8 cellular contexts compared by ENCODE assay signal in the genomic region with DNA sequence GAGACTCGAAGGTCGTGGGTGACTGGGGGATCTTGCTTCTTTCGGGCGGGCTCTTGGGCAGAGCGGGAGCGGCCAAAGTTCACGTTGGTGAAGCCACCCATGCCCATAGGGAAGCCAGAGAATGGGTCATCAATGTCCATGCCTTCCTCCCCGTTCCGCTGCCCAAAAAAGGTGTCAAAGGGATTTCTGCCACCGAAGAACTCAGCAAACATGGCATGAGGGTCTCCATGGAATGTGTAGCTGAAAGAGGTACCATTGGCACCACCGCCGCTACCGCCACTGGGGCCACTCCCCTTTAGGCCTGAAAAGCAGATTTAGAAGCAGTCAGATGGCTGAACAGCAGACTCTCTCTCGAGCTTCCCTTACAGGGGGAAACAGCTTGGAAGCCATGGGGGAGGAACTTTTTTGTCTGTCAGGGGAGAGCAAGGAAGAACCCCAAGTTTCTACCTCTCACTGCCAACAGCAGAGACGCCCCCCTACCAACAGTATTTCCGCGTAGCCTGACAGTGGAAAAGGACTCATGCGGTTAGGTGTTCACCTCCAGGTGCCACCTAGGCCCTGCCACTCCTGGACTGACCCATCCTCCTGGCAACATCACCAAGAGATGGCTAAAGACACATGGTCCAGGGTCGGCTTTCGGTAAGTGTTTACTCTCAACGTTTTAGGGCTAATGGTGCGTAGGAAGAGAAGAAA. TPM values are rescaled to one million over a fixed set of nuclear protein-coding genes. Genes with fewer than 3 reads are reported as not detected.
DNase-seq lines count a peak whose midpoint lies in the region; ATAC-seq and TF ChIP-seq lines count a peak whose summit lies in the region.

No MANE protein-coding gene starts in this region.

- H3K9me3 ChIP-seq in BE2C (no peaks in the 10 kb centered on the region), mucosa of rectum (ENCODE audit: control insufficient read depth in 2 of 2, low read length in 2 of 2) (no peaks in the 10 kb centered on the region)

- no peak for TF ChIP-seq CTCF in BE2C (IDR thresholded peaks at IDR 0.05; ENCODE audit: low read depth, low read length)
- TF ChIP-seq CTCF in KMS-11 (conservative IDR thresholded peaks at IDR 0.05; ENCODE audit: low read depth, low read length), result no peak
- TF ChIP-seq CTCF in cardiac fibroblast (IDR thresholded peaks at IDR 0.05; ENCODE audit: low read depth, low read length), result no peak
- no peak for TF ChIP-seq CTCF in GM13976 (IDR thresholded peaks at IDR 0.05; ENCODE audit: borderline replicate concordance, control extremely low read depth, extremely low read depth, insufficient read depth, missing control alignments)

- peaks cover 23% of the 10 kb centered on the region for H3K79me2 ChIP-seq in KMS-11 (ENCODE audit: insufficient read depth, low read depth)

- ATAC-seq in HG03342 (IDR thresholded peaks at IDR 0.05; ENCODE audit: unreplicated experiment), result no peak

- H3K9ac ChIP-seq in KMS-11, result peak overlapping the region; percentile 77; the same call in 1 of the 2 replicates
- peak overlapping the region; percentile 85 to 100 for H3K9ac ChIP-seq in mucosa of rectum (ENCODE audit: low read depth in 1 of 2, low read length in 2 of 2)

- H3K36me3 ChIP-seq in BE2C, result peaks cover 23% of the 10 kb centered on the region
- H3K36me3 ChIP-seq in KMS-11 (ENCODE audit: insufficient read depth), result peaks cover 10% of the 10 kb centered on the region; the same call in 1 of the 2 replicates
- H3K36me3 ChIP-seq in mucosa of rectum (ENCODE audit: control insufficient read depth in 2 of 2, insufficient read depth in 2 of 2, low read length in 2 of 2), result peaks cover 22 to 31% of the 10 kb centered on the region in 2 donors

- H3K27me3 ChIP-seq in BE2C, result no peaks in the 10 kb centered on the region
- no peaks in the 10 kb centered on the region for H3K27me3 ChIP-seq in KMS-11 (ENCODE audit: insufficient read depth, low read depth)
- H3K27me3 ChIP-seq in mucosa of rectum (ENCODE audit: control insufficient read depth in 2 of 2, insufficient read depth in 2 of 2, low read length in 2 of 2), result no peaks in the 10 kb centered on the region

- H2AFZ ChIP-seq in KMS-11 (ENCODE audit: low read depth), result no peak overlapping the region

- H3K4me2 ChIP-seq in KMS-11, result peak overlapping the region; percentile 79

- in situ Hi-C loops in GM13976 (cut with MboI; ENCODE audit: low sequenced_read_pairs, unreplicated experiment), result no loop called here

- peaks cover 17% of the 10 kb centered on the region; the same call in 1 of the 2 replicates for H4K20me1 ChIP-seq in KMS-11 (ENCODE audit: insufficient read depth)

- peak overlapping the region; percentile 90 for H3K4me3 ChIP-seq in BE2C (ENCODE audit: low read depth, low read length)
- no peak overlapping the region for H3K4me3 ChIP-seq in KMS-11 (IDR thresholded peaks at IDR 0.05; ENCODE audit: insufficient read depth, low read depth, low read length)
- peak overlapping the region; percentile 92 to 95 for H3K4me3 ChIP-seq in cardiac fibroblast (replicated peaks in 1 of 2; ENCODE audit: low read depth in 2 of 2, low read length in 2 of 2)
- peak overlapping the region; percentile 85 to 95 for H3K4me3 ChIP-seq in mucosa of rectum (ENCODE audit: low read length in 2 of 2)

- DNase-seq in BE2C, result no peak
- DNase-seq in cardiac fibroblast (ENCODE audit: low read depth in 2 of 2), result no peak
- no peak for DNase-seq in DMS79 treated with DMSO at 0.1 percent for 48 hours (lab: John Stamatoyannopoulos, UW)
- no peak for DNase-seq in GM13976 (ENCODE audit: low spot score)
- DNase-seq in stimulated activated naive CD4-positive, alpha-beta T cell treated with Interleukin-2 at 50 U/mL for 16 hours (lab: John Stamatoyannopoulos, UW), result no peak

- peak overlapping the region; percentile 21; the same call in 1 of the 2 replicates for H3K27ac ChIP-seq in KMS-11
- peak overlapping the region; percentile 99 to 100 for H3K27ac ChIP-seq in mucosa of rectum (ENCODE audit: low read depth in 2 of 2, low read length in 2 of 2)

- no peaks in the 10 kb centered on the region for H3K4me1 ChIP-seq in BE2C
- peaks cover 22% of the 10 kb centered on the region for H3K4me1 ChIP-seq in KMS-11 (ENCODE audit: low read depth, poor library complexity, severe bottlenecking)
- peaks cover 28 to 31% of the 10 kb centered on the region in 2 donors for H3K4me1 ChIP-seq in mucosa of rectum (ENCODE audit: control insufficient read depth in 2 of 2, insufficient read depth in 2 of 2, low read length in 2 of 2)

RNA-seq across cellular contexts. Expression of a gene that starts 1.3 kb away (rescaled TPM):
- polyA plus RNA-seq in BE2C (2012; ENCODE audit: insufficient read depth, insufficient read length, low read depth), result 90.6 TPM

RNA-seq across cellular contexts. Expression of a gene that starts 12.5 kb away (rescaled TPM):
- polyA plus RNA-seq in BE2C (2012; ENCODE audit: insufficient read depth, insufficient read length, low read depth), result 236 TPM

RNA-seq across cellular contexts. Expression of a gene that starts 21.0 kb away (rescaled TPM):
- 188 TPM for polyA plus RNA-seq in BE2C (2012; ENCODE audit: insufficient read depth, insufficient read length, low read depth)

RNA-seq across cellular contexts. Expression of a gene that starts 41.7 kb away (rescaled TPM):
- polyA plus RNA-seq in BE2C (2012; ENCODE audit: insufficient read depth, insufficient read length, low read depth), result 29.0 TPM

RNA-seq across cellular contexts. Expression of a gene that starts 55.0 kb away (rescaled TPM):
- polyA plus RNA-seq in BE2C (2012; ENCODE audit: insufficient read depth, insufficient read length, low read depth), result 947 TPM
